In genomic region chr6:154921482-154921881, GRCh38 we compare ENCODE assay signal across 17 cellular contexts.
DNase-seq lines count a peak whose midpoint lies in the region; ATAC-seq, FAIRE-seq and TF ChIP-seq lines count a peak whose summit lies in the region.
"Had no signal": no experiment of that assay in that cellular context is flagged by ENCODE, and none has a peak within 500 bp of the region (broad histone marks: within the 10 kb centered on the region; RNA-seq: fewer than 3 reads in every experiment).

No MANE protein-coding gene starts in this region.

- peak overlapping the region in 1 of 2 donors; percentile 38 for H3K27ac Mint-ChIP-seq in effector memory CD8-positive, alpha-beta T cell
- H3K27ac Mint-ChIP-seq: activated naive CD8-positive, alpha-beta T cell had no signal

- no peaks in the 10 kb centered on the region for H3K9me3 ChIP-seq in OCI-LY7 (ENCODE audit: low read length)
- no peaks in the 10 kb centered on the region for H3K9me3 ChIP-seq in keratinocyte (ENCODE audit: control insufficient read depth, low read depth, low read length)
- no peaks in the 10 kb centered on the region for H3K9me3 ChIP-seq in left lung
- H3K9me3 ChIP-seq: stomach had no signal

- H3K9me3 Mint-ChIP-seq in effector memory CD8-positive, alpha-beta T cell: no peaks in the 10 kb centered on the region

- H3K4me2 ChIP-seq in OCI-LY7 (ENCODE audit: low read length): 0 out of 2 replicates have a peak overlapping the region, but pooled peaks have one; percentile 7
- no peak overlapping the region for H3K4me2 ChIP-seq in keratinocyte (ENCODE audit: control insufficient read depth, extremely low read depth, insufficient read depth, low read depth, low read length)
- H3K4me2 ChIP-seq: KMS-11 had no signal

- H2AFZ ChIP-seq in OCI-LY7 (ENCODE audit: low read length) (no peak overlapping the region), keratinocyte (ENCODE audit: control insufficient read depth, low read length) (no peak overlapping the region)

- H3K4me1 ChIP-seq in OCI-LY7 (ENCODE audit: insufficient read depth, low read length, poor library complexity, severe bottlenecking) (peaks cover 13% of the 10 kb centered on the region), keratinocyte (ENCODE audit: control insufficient read depth, extremely low read depth, insufficient read depth, low read length) (no peaks in the 10 kb centered on the region), left lung (no peaks in the 10 kb centered on the region)
- H3K4me1 ChIP-seq: stomach had no signal

- H3K9ac ChIP-seq in keratinocyte (ENCODE audit: control insufficient read depth, extremely low read depth, insufficient read depth, low read length): no peak overlapping the region
- H3K9ac ChIP-seq: KMS-11 had no signal

- peak; percentile 58 for FAIRE-seq in keratinocyte (lab: Jason Lieb, UNC)
- FAIRE-seq: G401.6 had no signal

- POLR2A ChIA-PET in OCI-LY7 (lab: Charles Lee): no interaction called here

- H3K36me3 ChIP-seq in OCI-LY7 (ENCODE audit: insufficient read depth, low read length): no peaks in the 10 kb centered on the region
- no peaks in the 10 kb centered on the region for H3K36me3 ChIP-seq in keratinocyte (ENCODE audit: control insufficient read depth in 2 of 2, extremely low read depth in 1 of 2, insufficient read depth in 2 of 2, low read length in 2 of 2)
- no peaks in the 10 kb centered on the region for H3K36me3 ChIP-seq in left lung
- H3K36me3 ChIP-seq: stomach had no signal

- BruUV-seq in OCI-LY7 (replicated peaks; lab: Mats Ljungman, UMichigan): no TSS peak

- no peaks in the 10 kb centered on the region for H3K36me3 Mint-ChIP-seq in effector memory CD8-positive, alpha-beta T cell (ENCODE audit: insufficient read depth)
- H3K36me3 Mint-ChIP-seq: activated naive CD8-positive, alpha-beta T cell had no signal

- H3K27me3 Mint-ChIP-seq in effector memory CD8-positive, alpha-beta T cell: no peaks in the 10 kb centered on the region
- H3K27me3 Mint-ChIP-seq: activated naive CD8-positive, alpha-beta T cell had no signal

- CTCF ChIA-PET in OCI-LY7 (lab: Charles Lee; ENCODE audit: unreplicated experiment): interaction anchor here (0.6 to 1.0 kb wide), 2 partner anchors 13 to 246 kb away, joined by 4 to 7 read pairs; no protein-coding TSS in a partner anchor

- H4K20me1 ChIP-seq in OCI-LY7 (ENCODE audit: insufficient read depth, low read length) (no peaks in the 10 kb centered on the region), keratinocyte (ENCODE audit: control insufficient read depth, extremely low read depth, insufficient read depth, low read length) (no peaks in the 10 kb centered on the region)

- dilution Hi-C loops in keratinocyte (cut with MboI; ENCODE audit: extremely low pct_ligation_motif_present, low sequenced_read_pairs): no loop called here

- H3K27me3 ChIP-seq in keratinocyte (ENCODE audit: control insufficient read depth, extremely low read depth, insufficient read depth, low read length): no peaks in the 10 kb centered on the region
- H3K27me3 ChIP-seq in left lung: no peaks in the 10 kb centered on the region
- H3K27me3 ChIP-seq: stomach had no signal

- intact Hi-C loops in OCI-LY7 (cut with micrococcal nuclease; ENCODE audit: unreplicated experiment): no loop called here
- intact Hi-C loops in left lung (cut with DNase I): loop anchor here in 1 of 2 donors (10.0 kb wide), 1 partner anchor 253 kb away; no protein-coding TSS in a partner anchor

- H3K27ac ChIP-seq in OCI-LY7 (ENCODE audit: low read depth, low read length, poor library complexity, severe bottlenecking) (no peak overlapping the region), keratinocyte (ENCODE audit: control insufficient read depth, insufficient read depth, low read length) (no peak overlapping the region), left lung (no peak overlapping the region)
- H3K27ac ChIP-seq: KMS-11, stomach had no signal

- no peak overlapping the region for H3K4me3 Mint-ChIP-seq in effector memory CD8-positive, alpha-beta T cell
- H3K4me3 Mint-ChIP-seq: activated naive CD8-positive, alpha-beta T cell had no signal

- DNase-seq in OCI-LY7 (ENCODE audit: low spot score): peak; percentile 40
- DNase-seq in keratinocyte (ENCODE audit: low read depth, low spot score): no peak
- no peak for DNase-seq in left lung
- DNase-seq in EL: no peak
- DNase-seq in iPS-NIHi7 (ENCODE audit: extremely low spot score): no peak
- DNase-seq in effector memory CD8-positive, alpha-beta T cell: no peak
- DNase-seq: C1 segment of cervical spinal cord, cerebellar nuclear complex, NCI-H2107, retina, stomach, T-helper 2 cell had no signal

- no peak overlapping the region for H3K4me3 ChIP-seq in OCI-LY7 (ENCODE audit: low read depth, low read length, poor library complexity, severe bottlenecking)
- no peak overlapping the region for H3K4me3 ChIP-seq in keratinocyte (ENCODE audit: control insufficient read depth in 2 of 3, extremely low read depth in 1 of 3, insufficient read depth in 2 of 3, low read depth in 1 of 3, low read length in 3 of 3)
- H3K4me3 ChIP-seq in left lung: no peak overlapping the region
- H3K4me3 ChIP-seq: stomach had no signal

- ATAC-seq in GM18907 (IDR thresholded peaks at IDR 0.05; ENCODE audit: unreplicated experiment) (peak; percentile 60), HG03060 (IDR thresholded peaks at IDR 0.05; ENCODE audit: low read depth, unreplicated experiment) (peak; percentile 52), left lung (no peak)
- ATAC-seq in effector memory CD8-positive, alpha-beta T cell (replicated peaks): no peak

- no peaks in the 10 kb centered on the region for H3K9me1 ChIP-seq in keratinocyte (ENCODE audit: control insufficient read depth, extremely low read depth, insufficient read depth, low read length)

- no peaks in the 10 kb centered on the region for H3K9me2 ChIP-seq in OCI-LY7 (ENCODE audit: insufficient read depth, low read length)

- no peaks in the 10 kb centered on the region for H3K79me2 ChIP-seq in OCI-LY7 (ENCODE audit: insufficient read depth, low read depth, low read length)
- no peaks in the 10 kb centered on the region for H3K79me2 ChIP-seq in keratinocyte (ENCODE audit: control insufficient read depth, insufficient read depth, low read length)

- TF ChIP-seq CTCF in OCI-LY7 (conservative IDR thresholded peaks at IDR 0.05; ENCODE audit: low read length): no peak
- TF ChIP-seq CTCF in keratinocyte (optimal IDR thresholded peaks at IDR 0.05 in 1 of 3, IDR thresholded peaks at IDR 0.05 in 1 of 3, conservative IDR thresholded peaks at IDR 0.05 in 1 of 3; ENCODE audit: extremely low read depth in 1 of 3, insufficient read depth in 2 of 3, low read length in 3 of 3): no peak
- TF ChIP-seq CTCF in left lung (IDR thresholded peaks at IDR 0.05): no peak

- H3K4me1 Mint-ChIP-seq in effector memory CD8-positive, alpha-beta T cell (ENCODE audit: low read depth in 2 of 2): peaks cover 4 to 7% of the 10 kb centered on the region in 2 donors

Comparison
In these comparisons a context has a peak if more than half of its experiments do, and no peak if none do; other contexts are left out.
1. ATAC-seq: peak in GM18907 (single experiment) and HG03060 (single experiment); none in left lung (single experiment) and effector memory CD8-positive, alpha-beta T cell (single experiment).